Comparison of ENCODE assay signal across 8 cellular contexts in genomic region chr7:148982596-148983219, GRCh38. TPM values are rescaled to one million over a fixed set of nuclear protein-coding genes. Genes with fewer than 3 reads are reported as not detected.
A peak's percentile ranks its signal among the peaks of the same experiment; 100 is the strongest.
DNase-seq lines count a peak whose midpoint lies in the region; ATAC-seq and TF ChIP-seq lines count a peak whose summit lies in the region.

No MANE protein-coding gene starts in this region.

- TF ChIP-seq CTCF in choroid plexus epithelial cell (conservative IDR thresholded peaks at IDR 0.05; ENCODE audit: low read depth, low read length) = no peak

- H3K36me3 Mint-ChIP-seq in activated CD4-positive, alpha-beta T cell treated with anti-CD3 and anti-CD28 coated beads, Interleukin-2, amount 10 ng/mL, durations not matched to agents 7 days and 5 days (ENCODE audit: low read depth) = peaks cover 4% of the 10 kb centered on the region

- H3K27ac Mint-ChIP-seq in activated CD4-positive, alpha-beta T cell treated with anti-CD3 and anti-CD28 coated beads, Interleukin-2, amount 10 ng/mL, durations not matched to agents 7 days and 5 days = peak overlapping the region; percentile 87

- peaks cover 49% of the 10 kb centered on the region for H3K4me1 Mint-ChIP-seq in activated CD4-positive, alpha-beta T cell treated with anti-CD3 and anti-CD28 coated beads, Interleukin-2, amount 10 ng/mL, durations not matched to agents 7 days and 5 days

- DNase-seq in activated CD4-positive, alpha-beta T cell treated with anti-CD3 and anti-CD28 coated beads, Interleukin-2, amount 10 ng/mL, durations not matched to agents 7 days and 5 days = no peak
- DNase-seq in activated CD4-positive, alpha-beta T cell treated with anti-CD3 and anti-CD28 coated beads, Interleukin-2, amount 50 U/mL, for 1 hour = no peak
- peak; percentile 69 for DNase-seq in NCI-H748 (lab: John Stamatoyannopoulos, UW; ENCODE audit: unreplicated experiment)
- DNase-seq in choroid plexus epithelial cell (ENCODE audit: low read depth) = peak; percentile 61
- DNase-seq in myocyte (ENCODE audit: low read depth) = peak; percentile 46
- no peak for DNase-seq in GOT3 (lab: John Stamatoyannopoulos, UW)
- DNase-seq in occipital lobe (lab: John Stamatoyannopoulos, UW) = no peak

- H3K27me3 Mint-ChIP-seq in activated CD4-positive, alpha-beta T cell treated with anti-CD3 and anti-CD28 coated beads, Interleukin-2, amount 10 ng/mL, durations not matched to agents 7 days and 5 days = peaks cover 30% of the 10 kb centered on the region

- peak overlapping the region; percentile 69 for H3K4me3 ChIP-seq in choroid plexus epithelial cell (ENCODE audit: low read depth, low read length)

- CTCF ChIA-PET in activated CD4-positive, alpha-beta T cell treated with anti-CD3 and anti-CD28 coated beads, Interleukin-2, amount 10 ng/mL, durations not matched to agents 7 days and 5 days (lab: Charles Lee) = interaction anchor here (0.6 to 1.4 kb wide), 6 partner anchors 8 to 472 kb away, joined by 3 to 5 read pairs (median 3); no protein-coding TSS in a partner anchor

- ATAC-seq in HG03280 (IDR thresholded peaks at IDR 0.05; ENCODE audit: unreplicated experiment) = no peak

- peaks cover 4% of the 10 kb centered on the region for H3K9me3 Mint-ChIP-seq in activated CD4-positive, alpha-beta T cell treated with anti-CD3 and anti-CD28 coated beads, Interleukin-2, amount 10 ng/mL, durations not matched to agents 7 days and 5 days

- POLR2A ChIA-PET in activated CD4-positive, alpha-beta T cell treated with anti-CD3 and anti-CD28 coated beads, Interleukin-2, amount 10 ng/mL, durations not matched to agents 7 days and 5 days (lab: Charles Lee) = interaction anchor here (0.5 to 0.7 kb wide), 2 partner anchors 78 to 129 kb away, joined by 3 to 14 read pairs; no protein-coding TSS in a partner anchor

- peak overlapping the region; percentile 93 for H3K4me3 Mint-ChIP-seq in activated CD4-positive, alpha-beta T cell treated with anti-CD3 and anti-CD28 coated beads, Interleukin-2, amount 10 ng/mL, durations not matched to agents 7 days and 5 days

RNA-seq across cellular contexts. Expression of gene PDIA4, which starts 45.6 kb away (rescaled TPM):
- total RNA-seq in activated CD4-positive, alpha-beta T cell treated with anti-CD3 and anti-CD28 coated beads, Interleukin-2, amount 10 ng/mL, durations not matched to agents 7 days and 5 days = 10 to 100 TPM; 94.8 to 97.4 TPM
- 193 and 411 TPM in 2 replicates for total RNA-seq in myocyte
- polyA plus RNA-seq in myocyte (2012) = 210 TPM
- 69.6 TPM for total RNA-seq in occipital lobe

Comparison
In these comparisons a context has a peak if more than half of its experiments do, and no peak if none do; other contexts are left out.
1. DNase-seq: peak in NCI-H748 (single experiment), choroid plexus epithelial cell (single experiment) and myocyte (single experiment); none in activated CD4-positive, alpha-beta T cell treated with anti-CD3 and anti-CD28 coated beads, Interleukin-2, amount 10 ng/mL, durations not matched to agents 7 days and 5 days (single experiment), activated CD4-positive, alpha-beta T cell treated with anti-CD3 and anti-CD28 coated beads, Interleukin-2, amount 50 U/mL, for 1 hour (single experiment), GOT3 (single experiment) and occipital lobe (single experiment).